In the genomic region with DNA sequence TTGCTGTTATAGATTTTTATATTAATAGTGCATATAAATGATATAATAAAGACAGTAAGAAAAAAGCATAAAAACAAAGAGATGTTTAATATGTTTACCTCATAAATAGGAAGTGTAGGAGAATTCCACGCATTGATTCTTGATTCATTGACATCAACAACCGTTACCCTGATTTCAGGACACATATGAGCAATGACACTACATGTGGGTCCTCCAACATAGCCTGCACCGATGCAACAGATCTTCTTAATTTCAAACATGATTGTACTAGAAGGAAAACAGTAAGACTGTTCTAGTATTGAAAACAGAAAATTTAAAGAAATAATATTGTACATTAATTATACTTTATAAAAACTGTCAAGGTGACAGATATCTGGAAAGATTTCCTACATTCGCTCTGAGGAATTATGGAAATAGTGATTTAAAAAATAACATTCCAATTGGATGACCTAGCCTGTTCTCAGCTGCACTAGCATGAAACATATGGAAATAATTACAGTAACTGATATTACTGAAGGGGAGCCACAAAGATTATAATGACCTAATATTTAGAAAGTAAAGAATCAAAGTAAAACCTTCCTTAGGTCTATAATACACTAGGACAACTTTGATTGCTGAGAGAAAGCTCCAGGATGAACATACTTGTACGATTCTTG, we compare ENCODE assay signal across 1 cellular context.
TF ChIP-seq lines count a peak whose summit lies in the region.

No MANE protein-coding gene starts in this region.

TF ChIP-seq in HepG2, 621 proteins besides CTCF, POLR2A, EP300 and RAD21:
- TF ChIP-seq ARID2 (CRISPR knock-in tag; IDR thresholded peaks at IDR 0.05; ENCODE audit: borderline replicate concordance) (no peak), ZNF781 (CRISPR knock-in tag; IDR thresholded peaks at IDR 0.05; ENCODE audit: borderline replicate concordance, not compliant biosample characterization) (no peak), SP2 (CRISPR knock-in tag; IDR thresholded peaks at IDR 0.05) (no peak), RBFOX2 (IDR thresholded peaks at IDR 0.05; ENCODE audit: low read depth, low read length) (peak; percentile 55; the same call in 1 of the 2 replicates)
